Comparison of ENCODE assay signal across 10 cellular contexts in genomic region chr12:51049525-51049924, GRCh38. TPM values are rescaled to one million over a fixed set of nuclear protein-coding genes. Genes with fewer than 3 reads are reported as not detected.
DNase-seq lines count a peak whose midpoint lies in the region; ATAC-seq and TF ChIP-seq lines count a peak whose summit lies in the region.
"Had no signal": no experiment of that assay in that cellular context is flagged by ENCODE, and none has a peak within 500 bp of the region (broad histone marks: within the 10 kb centered on the region; RNA-seq: fewer than 3 reads in every experiment).

No MANE protein-coding gene starts in this region.

- TF ChIP-seq CTCF in RWPE2 (IDR thresholded peaks at IDR 0.05; ENCODE audit: poor library complexity, severe bottlenecking) = no peak
- no peak for TF ChIP-seq CTCF in esophagus squamous epithelium (IDR thresholded peaks at IDR 0.05)
- TF ChIP-seq CTCF in retinal pigment epithelial cell (conservative IDR thresholded peaks at IDR 0.05; ENCODE audit: low read depth, low read length) = no peak

- H3K4me3 ChIP-seq in RWPE2 (ENCODE audit: severe bottlenecking) (peak overlapping the region; percentile 48), esophagus squamous epithelium (peak overlapping the region in 3 of 4 donors; percentile 76 to 83 (median 81)), retinal pigment epithelial cell (ENCODE audit: low read length) (peak overlapping the region; percentile 96)

- ATAC-seq in RWPE2 (ENCODE audit: low read depth) (no peak), HG02588 (IDR thresholded peaks at IDR 0.05; ENCODE audit: unreplicated experiment) (no peak)

- 45 to 71% methylated on average over 3 of the region's 3 CpGs for WGBS in esophagus squamous epithelium, 2 donors

- intact Hi-C loops in esophagus squamous epithelium (cut with DNase I) = no loop called here

- H3K27me3 Mint-ChIP-seq in T-helper 1 cell treated with Interleukin-12 subunit alpha and Interleukin-12 subunit beta and Interleukin-4 antibody, amounts not matched to agents 30 μg/mL and 1 μg/mL, for 36 hours (ENCODE audit: low read depth) = no peaks in the 10 kb centered on the region

- no peak overlapping the region for H3K27ac ChIP-seq in RWPE2 (ENCODE audit: poor library complexity, severe bottlenecking)
- H3K27ac ChIP-seq in esophagus squamous epithelium = peak overlapping the region in 2 of 4 donors; percentile 92 to 98

- H3K9me3 ChIP-seq in RWPE2 (ENCODE audit: severe bottlenecking) = no peaks in the 10 kb centered on the region
- H3K9me3 ChIP-seq in esophagus squamous epithelium = no peaks in the 10 kb centered on the region

- no peak for DNase-seq in T-helper 1 cell
- no peak for DNase-seq in RWPE2 (ENCODE audit: low spot score)
- no peak for DNase-seq in esophagus squamous epithelium (lab: John Stamatoyannopoulos, UW)
- no peak for DNase-seq in retinal pigment epithelial cell (ENCODE audit: low read depth)
- no peak for DNase-seq in 8988T
- DNase-seq in NCI-H774 (lab: John Stamatoyannopoulos, UW) = no peak
- DNase-seq: activated CD4-positive, alpha-beta T cell treated with anti-CD3 and anti-CD28 coated beads for 48 hours; nucleus accumbens had no signal

- peaks cover 50% of the 10 kb centered on the region for H3K36me3 ChIP-seq in RWPE2 (ENCODE audit: low read depth)
- H3K36me3 ChIP-seq in esophagus squamous epithelium = peaks cover 0 to 46% (median 3%) of the 10 kb centered on the region in 3 donors

- peak overlapping the region; percentile 93 for H3K27ac Mint-ChIP-seq in T-helper 1 cell treated with Interleukin-12 subunit alpha and Interleukin-12 subunit beta and Interleukin-4 antibody, amounts not matched to agents 30 μg/mL and 1 μg/mL, for 36 hours

- H3K9me3 Mint-ChIP-seq in T-helper 1 cell treated with Interleukin-12 subunit alpha and Interleukin-12 subunit beta and Interleukin-4 antibody, amounts not matched to agents 30 μg/mL and 1 μg/mL, for 36 hours = no peaks in the 10 kb centered on the region

- H3K4me3 Mint-ChIP-seq in T-helper 1 cell treated with Interleukin-12 subunit alpha and Interleukin-12 subunit beta and Interleukin-4 antibody, amounts not matched to agents 30 μg/mL and 1 μg/mL, for 36 hours = peak overlapping the region; percentile 95

- no peak for TF ChIP-seq POLR2A in esophagus squamous epithelium (IDR thresholded peaks at IDR 0.05)

- peaks cover 18% of the 10 kb centered on the region for H3K36me3 Mint-ChIP-seq in T-helper 1 cell treated with Interleukin-12 subunit alpha and Interleukin-12 subunit beta and Interleukin-4 antibody, amounts not matched to agents 30 μg/mL and 1 μg/mL, for 36 hours (ENCODE audit: low read depth)

- H3K4me1 Mint-ChIP-seq in T-helper 1 cell treated with Interleukin-12 subunit alpha and Interleukin-12 subunit beta and Interleukin-4 antibody, amounts not matched to agents 30 μg/mL and 1 μg/mL, for 36 hours (ENCODE audit: low read depth) = peaks cover 26% of the 10 kb centered on the region

- peaks cover 7% of the 10 kb centered on the region for H3K4me1 ChIP-seq in RWPE2 (ENCODE audit: insufficient read depth, poor library complexity, severe bottlenecking)
- peaks cover 6 to 32% (median 16%) of the 10 kb centered on the region in 3 donors for H3K4me1 ChIP-seq in esophagus squamous epithelium

- H3K27me3 ChIP-seq in RWPE2 (ENCODE audit: insufficient read depth, poor library complexity, severe bottlenecking) (no peaks in the 10 kb centered on the region), esophagus squamous epithelium (no peaks in the 10 kb centered on the region)

RNA-seq across cellular contexts. Expression of gene LETMD1, which starts 1.4 kb away (rescaled TPM):
- 10 to 100 TPM; 19.1 to 55.3 (median 35.1) TPM for total RNA-seq in esophagus squamous epithelium

RNA-seq across cellular contexts. Expression of gene SLC11A2, which starts 23.3 kb away (rescaled TPM):
- 10 to 100 TPM; 23.6 to 78.9 (median 39.9) TPM for total RNA-seq in esophagus squamous epithelium

RNA-seq across cellular contexts. Expression of gene CSRNP2, which starts 33.9 kb away (rescaled TPM):
- total RNA-seq in esophagus squamous epithelium = 10 to 100 TPM in 2 of 4 donors, 1 to 10 TPM in 2; 7.4 to 14.7 (median 10.4) TPM
